Comparison of ENCODE assay signal across 1 cellular context in genomic region chr1:118077331-118078055, GRCh38.
TF ChIP-seq lines count a peak whose summit lies in the region.

No MANE protein-coding gene starts in this region.

TF ChIP-seq in K562, 482 proteins besides CTCF, POLR2A, EP300 and RAD21 (continued from another document):
- TF ChIP-seq ZHX1 (conservative IDR thresholded peaks at IDR 0.05; ENCODE audit: low read length) (no peak), YBX1 (IDR thresholded peaks at IDR 0.05) (no peak), ZNF408 (CRISPR knock-in tag; IDR thresholded peaks at IDR 0.05; ENCODE audit: low read depth) (no peak), SRF (CRISPR knock-in tag; IDR thresholded peaks at IDR 0.05) (no peak), PRMT5 (CRISPR knock-in tag; IDR thresholded peaks at IDR 0.05) (no peak), NELFE (IDR thresholded peaks at IDR 0.05; ENCODE audit: insufficient read depth, insufficient read length) (no peak), ZNF707 (CRISPR knock-in tag; conservative IDR thresholded peaks at IDR 0.05) (no peak), ZNF384 (IDR thresholded peaks at IDR 0.05; ENCODE audit: low read depth, low read length) (peak; percentile 55; the same call in 1 of the 2 replicates), SP2 (IDR thresholded peaks at IDR 0.05; ENCODE audit: extremely low read depth, low read depth, low read length, poor library complexity, severe bottlenecking) (no peak), FOXP4 (CRISPR knock-in tag; IDR thresholded peaks at IDR 0.05; ENCODE audit: borderline replicate concordance) (no peak), CBX3 (IDR thresholded peaks at IDR 0.05; ENCODE audit: borderline replicate concordance in 1 of 2, low read length in 2 of 2) (no peak)
- TF ChIP-seq, protein P1, sequence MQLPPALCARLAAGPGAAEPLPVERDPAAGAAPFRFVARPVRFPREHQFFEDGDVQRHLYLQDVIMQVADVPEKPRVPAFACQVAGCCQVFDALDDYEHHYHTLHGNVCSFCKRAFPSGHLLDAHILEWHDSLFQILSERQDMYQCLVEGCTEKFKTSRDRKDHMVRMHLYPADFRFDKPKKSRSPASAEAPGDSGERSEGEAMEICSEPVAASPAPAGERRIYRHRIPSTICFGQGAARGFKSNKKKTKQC (CRISPR knock-in tag; IDR thresholded peaks at IDR 0.05) = no peak
- TF ChIP-seq, protein P2, sequence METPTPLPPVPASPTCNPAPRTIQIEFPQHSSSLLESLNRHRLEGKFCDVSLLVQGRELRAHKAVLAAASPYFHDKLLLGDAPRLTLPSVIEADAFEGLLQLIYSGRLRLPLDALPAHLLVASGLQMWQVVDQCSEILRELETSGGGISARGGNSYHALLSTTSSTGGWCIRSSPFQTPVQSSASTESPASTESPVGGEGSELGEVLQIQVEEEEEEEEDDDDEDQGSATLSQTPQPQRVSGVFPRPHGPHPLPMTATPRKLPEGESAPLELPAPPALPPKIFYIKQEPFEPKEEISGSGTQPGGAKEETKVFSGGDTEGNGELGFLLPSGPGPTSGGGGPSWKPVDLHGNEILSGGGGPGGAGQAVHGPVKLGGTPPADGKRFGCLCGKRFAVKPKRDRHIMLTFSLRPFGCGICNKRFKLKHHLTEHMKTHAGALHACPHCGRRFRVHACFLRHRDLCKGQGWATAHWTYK (CRISPR knock-in tag; IDR thresholded peaks at IDR 0.05) = no peak
- TF ChIP-seq, protein P3, sequence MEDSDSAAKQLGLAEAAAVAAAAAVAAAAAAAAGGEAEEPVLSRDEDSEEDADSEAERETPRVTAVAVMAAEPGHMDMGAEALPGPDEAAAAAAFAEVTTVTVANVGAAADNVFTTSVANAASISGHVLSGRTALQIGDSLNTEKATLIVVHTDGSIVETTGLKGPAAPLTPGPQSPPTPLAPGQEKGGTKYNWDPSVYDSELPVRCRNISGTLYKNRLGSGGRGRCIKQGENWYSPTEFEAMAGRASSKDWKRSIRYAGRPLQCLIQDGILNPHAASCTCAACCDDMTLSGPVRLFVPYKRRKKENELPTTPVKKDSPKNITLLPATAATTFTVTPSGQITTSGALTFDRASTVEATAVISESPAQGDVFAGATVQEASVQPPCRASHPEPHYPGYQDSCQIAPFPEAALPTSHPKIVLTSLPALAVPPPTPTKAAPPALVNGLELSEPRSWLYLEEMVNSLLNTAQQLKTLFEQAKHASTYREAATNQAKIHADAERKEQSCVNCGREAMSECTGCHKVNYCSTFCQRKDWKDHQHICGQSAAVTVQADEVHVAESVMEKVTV (CRISPR knock-in tag; IDR thresholded peaks at IDR 0.05) = peak; percentile 16; the same call in 1 of the 2 replicates
